ENCODE assay signal across 9 cellular contexts in the genomic region with DNA sequence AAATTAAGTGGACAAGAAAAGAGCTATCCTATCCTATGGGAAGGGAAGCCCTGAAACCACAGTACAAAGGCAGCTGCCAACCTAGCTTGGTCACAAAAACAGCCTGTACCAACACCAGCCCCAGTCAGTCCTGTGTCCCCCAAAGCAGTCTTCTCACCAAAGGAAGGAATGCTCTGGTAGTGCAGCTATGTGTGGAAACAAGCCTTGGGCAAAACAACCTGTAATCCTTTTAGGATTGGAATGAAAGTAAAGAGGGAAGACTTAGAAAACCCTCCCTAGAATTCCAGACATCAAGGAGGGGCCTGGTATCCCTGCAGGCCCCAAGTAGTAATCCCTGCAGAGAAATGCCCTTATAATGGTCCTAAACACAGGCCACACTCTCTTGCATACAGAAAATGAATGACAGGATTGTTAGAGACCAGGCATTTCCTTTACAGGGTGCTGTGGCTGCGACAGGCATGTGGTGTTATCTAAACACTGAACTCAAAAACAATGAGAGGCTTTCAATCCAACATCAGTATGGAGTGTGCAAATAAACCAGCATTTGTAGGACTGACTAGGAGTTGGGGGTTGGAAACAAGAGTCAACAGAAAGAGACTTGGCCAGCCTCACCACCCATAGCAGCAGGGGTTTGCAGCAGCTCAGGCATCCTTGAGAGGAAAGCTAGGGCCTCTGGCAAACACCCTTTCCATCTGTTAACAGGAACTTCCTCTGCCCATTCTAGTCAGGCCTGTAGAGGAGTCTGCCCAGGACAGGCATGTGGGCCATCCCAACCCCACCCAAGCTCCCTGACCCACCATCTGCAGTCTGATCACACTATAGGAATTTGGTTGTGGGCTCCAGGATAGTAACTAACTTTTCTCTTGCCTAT. TPM values are rescaled to one million over a fixed set of nuclear protein-coding genes. Genes with fewer than 3 reads are reported as not detected.
A peak's percentile ranks its signal among the peaks of the same experiment; 100 is the strongest.
DNase-seq lines count a peak whose midpoint lies in the region; ATAC-seq and TF ChIP-seq lines count a peak whose summit lies in the region.
"Had no signal": no experiment of that assay in that cellular context is flagged by ENCODE, and none has a peak within 500 bp of the region (broad histone marks: within the 10 kb centered on the region; RNA-seq: fewer than 3 reads in every experiment).

No MANE protein-coding gene starts in this region.

- H3K4me3 ChIP-seq in CD8-positive, alpha-beta T cell (ENCODE audit: low read depth, low read length), result no peak overlapping the region
- no peak overlapping the region for H3K4me3 ChIP-seq in muscle layer of duodenum (ENCODE audit: low read depth in 1 of 2, low read length in 2 of 2)

- no peak for DNase-seq in CD8-positive, alpha-beta T cell
- DNase-seq in NCI-H1048 (lab: John Stamatoyannopoulos, UW) (peak; percentile 66), NCI-H1092 (lab: John Stamatoyannopoulos, UW) (no peak), NCI-H1105 (lab: John Stamatoyannopoulos, UW) (no peak)
- DNase-seq in activated CD4-positive, alpha-beta T cell treated with anti-CD3 and anti-CD28 coated beads, Interleukin-2, amount 50 U/mL, for 4 hours, result no peak
- DNase-seq: NCI-H187 treated with DMSO at 0.1 percent for 48 hours had no signal

- H3K27me3 Mint-ChIP-seq in CD8-positive, alpha-beta T cell (ENCODE audit: low read depth), result no peaks in the 10 kb centered on the region

- CTCF ChIA-PET in CD8-positive, alpha-beta T cell (lab: Charles Lee), result interaction anchor here (0.8 to 2.1 kb wide), 4 partner anchors 10 to 182 kb away, joined by 3 to 6 read pairs (median 3); no protein-coding TSS in a partner anchor

- no peaks in the 10 kb centered on the region for H3K9me3 ChIP-seq in CD8-positive, alpha-beta T cell (ENCODE audit: low read length)
- H3K9me3 ChIP-seq in muscle layer of duodenum (ENCODE audit: control insufficient read depth in 1 of 2, low read length in 2 of 2), result no peaks in the 10 kb centered on the region

- intact Hi-C loops in CD8-positive, alpha-beta T cell (cut with DNase I, micrococcal nuclease), result loop anchor here (5.0 to 10.0 kb wide), 2 partner anchors 109 to 231 kb away; no protein-coding TSS in a partner anchor

- peaks cover 22% of the 10 kb centered on the region for H3K4me1 Mint-ChIP-seq in CD8-positive, alpha-beta T cell (ENCODE audit: low read depth)

- no peaks in the 10 kb centered on the region for H3K27me3 ChIP-seq in CD8-positive, alpha-beta T cell (ENCODE audit: insufficient read depth, low read length)
- no peaks in the 10 kb centered on the region for H3K27me3 ChIP-seq in muscle layer of duodenum (ENCODE audit: low read depth, low read length)

- peaks cover 74% of the 10 kb centered on the region for H3K36me3 Mint-ChIP-seq in CD8-positive, alpha-beta T cell

- H3K27ac ChIP-seq in CD8-positive, alpha-beta T cell (ENCODE audit: low read depth, low read length), result no peak overlapping the region
- H3K27ac ChIP-seq in cingulate gyrus (ENCODE audit: low read depth, low read length) (peak overlapping the region; percentile 13), muscle layer of duodenum (ENCODE audit: low read length) (peak overlapping the region; percentile 24)

- peaks cover 16% of the 10 kb centered on the region for H3K36me3 ChIP-seq in CD8-positive, alpha-beta T cell (ENCODE audit: insufficient read depth, low read length)
- peaks cover 12 to 22% of the 10 kb centered on the region in 2 donors for H3K36me3 ChIP-seq in muscle layer of duodenum (ENCODE audit: control insufficient read depth in 1 of 2, insufficient read depth in 2 of 2, low read length in 2 of 2)

- H3K4me3 Mint-ChIP-seq in CD8-positive, alpha-beta T cell, result no peak overlapping the region

- no peaks in the 10 kb centered on the region for H3K4me1 ChIP-seq in CD8-positive, alpha-beta T cell (ENCODE audit: insufficient read depth, low read length)
- peaks cover 0 to 16% of the 10 kb centered on the region in 2 donors for H3K4me1 ChIP-seq in muscle layer of duodenum (ENCODE audit: control insufficient read depth in 1 of 2, insufficient read depth in 2 of 2, low read length in 2 of 2)

- no peaks in the 10 kb centered on the region for H3K9me3 Mint-ChIP-seq in CD8-positive, alpha-beta T cell

- ATAC-seq in CD8-positive, alpha-beta T cell, result no peak
- no peak for ATAC-seq in HG03175 (IDR thresholded peaks at IDR 0.05; ENCODE audit: unreplicated experiment)

- peak overlapping the region; percentile 63 for H3K27ac Mint-ChIP-seq in CD8-positive, alpha-beta T cell

- POLR2A ChIA-PET in CD8-positive, alpha-beta T cell (lab: Charles Lee), result interaction anchor here (0.8 kb wide), 1 partner anchor 1439 kb away, joined by 3 read pairs; no protein-coding TSS in a partner anchor

- TF ChIP-seq CTCF in CD8-positive, alpha-beta T cell (IDR thresholded peaks at IDR 0.05), result no peak

RNA-seq across cellular contexts. Expression of a gene that starts 59.1 kb away (rescaled TPM):
- 10 to 100 TPM; 66.7 to 69.3 TPM for total RNA-seq in CD8-positive, alpha-beta T cell
